Comparison of ENCODE assay signal across 8 cellular contexts in the genomic region with DNA sequence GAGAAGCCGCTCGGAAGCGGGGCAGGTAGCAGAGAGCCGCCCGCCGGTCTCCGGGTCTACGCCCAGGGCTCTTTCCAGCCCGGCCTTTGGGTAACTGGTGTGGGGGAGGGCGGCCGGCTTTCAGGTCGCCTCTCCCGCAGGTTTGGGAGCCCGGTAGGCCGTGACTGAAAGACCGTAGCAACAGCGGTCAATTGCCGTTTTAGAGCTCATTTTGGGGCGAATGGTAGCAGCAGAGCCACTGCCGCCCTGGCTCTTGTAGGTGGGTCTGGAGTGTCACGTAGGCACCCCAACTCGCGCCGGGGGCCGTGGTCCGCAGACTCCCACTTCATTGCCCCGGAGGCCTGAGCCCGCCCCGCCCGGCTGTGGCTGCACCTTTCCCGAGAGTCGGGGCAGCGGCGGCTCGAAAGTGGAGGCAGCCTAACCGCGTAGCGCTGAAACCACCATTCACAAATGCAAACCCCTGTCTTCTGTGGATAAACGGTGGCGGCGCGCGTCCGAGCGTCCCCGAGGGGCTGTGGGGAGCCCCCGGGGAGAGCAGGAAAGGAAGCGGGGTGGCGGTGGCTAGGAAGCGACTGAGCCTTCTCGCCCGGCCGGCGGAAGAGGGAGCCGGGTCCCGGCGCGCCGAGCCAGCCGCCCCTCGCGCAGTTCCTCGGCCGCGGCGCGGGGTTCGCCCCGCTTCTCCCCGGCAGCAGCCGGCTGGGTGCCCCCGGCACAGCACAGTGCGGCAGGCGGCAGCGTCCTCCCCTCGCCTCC.
A peak's percentile ranks its signal among the peaks of the same experiment; 100 is the strongest.
DNase-seq lines count a peak whose midpoint lies in the region; ATAC-seq and TF ChIP-seq lines count a peak whose summit lies in the region.

No MANE protein-coding gene starts in this region.

- H3K4me1 ChIP-seq in BLaER1 = peaks cover 20% of the 10 kb centered on the region
- peaks cover 0 to 4% of the 10 kb centered on the region in 2 donors for H3K4me1 ChIP-seq in breast epithelium
- H3K4me1 ChIP-seq in OCI-LY7 (ENCODE audit: insufficient read depth, low read length, poor library complexity, severe bottlenecking) = no peaks in the 10 kb centered on the region

- no peak for TF ChIP-seq POLR2A in breast epithelium (IDR thresholded peaks at IDR 0.05)

- H3K79me2 ChIP-seq in OCI-LY7 (ENCODE audit: insufficient read depth, low read depth, low read length) = no peaks in the 10 kb centered on the region

- H3K9me2 ChIP-seq in OCI-LY7 (ENCODE audit: insufficient read depth, low read length) = no peaks in the 10 kb centered on the region

- ATAC-seq in GM21360 (IDR thresholded peaks at IDR 0.05; ENCODE audit: unreplicated experiment) = peak; percentile 57
- no peak for ATAC-seq in HG02763 (IDR thresholded peaks at IDR 0.05; ENCODE audit: unreplicated experiment)

- BruUV-seq in OCI-LY7 (replicated peaks; lab: Mats Ljungman, UMichigan) = no TSS peak

- in situ Hi-C loops in KBM-7 (cut with MboI; ENCODE audit: low pct_unique_long_range_greater_than_20kb, low sequenced_read_pairs) = no loop called here

- H3K9ac ChIP-seq in BLaER1 = peak overlapping the region; percentile 34; the same call in 1 of the 2 replicates

- TF ChIP-seq CTCF in breast epithelium (IDR thresholded peaks at IDR 0.05) (no peak), kidney epithelial cell (IDR thresholded peaks at IDR 0.05; ENCODE audit: insufficient read depth, low read length, poor library complexity, severe bottlenecking) (no peak), OCI-LY7 (conservative IDR thresholded peaks at IDR 0.05; ENCODE audit: low read length) (no peak)

- H3K4me3 ChIP-seq in BLaER1 (peak overlapping the region; percentile 69), breast epithelium (peak overlapping the region; percentile 37 to 70 (median 51)), kidney epithelial cell (ENCODE audit: low read depth, low read length) (peak overlapping the region; percentile 48), OCI-LY7 (ENCODE audit: low read depth, low read length, poor library complexity, severe bottlenecking) (no peak overlapping the region)

- H3K9me3 ChIP-seq in BLaER1 (peaks cover 4% of the 10 kb centered on the region; the same call in 1 of the 2 replicates), breast epithelium (no peaks in the 10 kb centered on the region), OCI-LY7 (ENCODE audit: low read length) (no peaks in the 10 kb centered on the region)

- H4K20me1 ChIP-seq in BLaER1 = peaks cover 29% of the 10 kb centered on the region
- no peaks in the 10 kb centered on the region for H4K20me1 ChIP-seq in OCI-LY7 (ENCODE audit: insufficient read depth, low read length)

- no peak overlapping the region for H3K27ac ChIP-seq in BLaER1
- no peak overlapping the region for H3K27ac ChIP-seq in breast epithelium
- peak overlapping the region; percentile 28 for H3K27ac ChIP-seq in substantia nigra (ENCODE audit: low read depth, low read length, poor library complexity, severe bottlenecking)
- H3K27ac ChIP-seq in OCI-LY7 (ENCODE audit: low read depth, low read length, poor library complexity, severe bottlenecking) = no peak overlapping the region

- intact Hi-C loops in breast epithelium (cut with DNase I; ENCODE audit: low total_unique reads) (no loop called here), OCI-LY7 (cut with micrococcal nuclease; ENCODE audit: unreplicated experiment) (no loop called here)

- no peak overlapping the region for H2AFZ ChIP-seq in OCI-LY7 (ENCODE audit: low read length)

- POLR2A ChIA-PET in OCI-LY7 (lab: Charles Lee) = no interaction called here

- H3K27me3 ChIP-seq in BLaER1 (peaks cover 46% of the 10 kb centered on the region), breast epithelium (peaks cover 0 to 52% of the 10 kb centered on the region in 2 donors), kidney epithelial cell (ENCODE audit: control insufficient read depth, insufficient read depth, low read length) (no peaks in the 10 kb centered on the region)

- DNase-seq in KBM-7 = peak; percentile 55
- no peak for DNase-seq in breast epithelium (ENCODE audit: low spot score in 2 of 2)
- DNase-seq in kidney epithelial cell (ENCODE audit: low read depth) = no peak
- DNase-seq in substantia nigra (lab: John Stamatoyannopoulos, UW) = peak in 22 of 49 donors; percentile 5 to 54 (median 17)
- DNase-seq in OCI-LY7 (ENCODE audit: low spot score) = no peak

- H3K4me2 ChIP-seq in BLaER1 (peak overlapping the region; percentile 99), OCI-LY7 (ENCODE audit: low read length) (no peak overlapping the region)

- CTCF ChIA-PET in OCI-LY7 (lab: Charles Lee; ENCODE audit: unreplicated experiment) = no interaction called here

- no peaks in the 10 kb centered on the region for H3K36me3 ChIP-seq in BLaER1
- no peaks in the 10 kb centered on the region for H3K36me3 ChIP-seq in breast epithelium
- no peaks in the 10 kb centered on the region for H3K36me3 ChIP-seq in kidney epithelial cell (ENCODE audit: control insufficient read depth, insufficient read depth, low read length)
- H3K36me3 ChIP-seq in OCI-LY7 (ENCODE audit: insufficient read depth, low read length) = no peaks in the 10 kb centered on the region
